In the genomic region with DNA sequence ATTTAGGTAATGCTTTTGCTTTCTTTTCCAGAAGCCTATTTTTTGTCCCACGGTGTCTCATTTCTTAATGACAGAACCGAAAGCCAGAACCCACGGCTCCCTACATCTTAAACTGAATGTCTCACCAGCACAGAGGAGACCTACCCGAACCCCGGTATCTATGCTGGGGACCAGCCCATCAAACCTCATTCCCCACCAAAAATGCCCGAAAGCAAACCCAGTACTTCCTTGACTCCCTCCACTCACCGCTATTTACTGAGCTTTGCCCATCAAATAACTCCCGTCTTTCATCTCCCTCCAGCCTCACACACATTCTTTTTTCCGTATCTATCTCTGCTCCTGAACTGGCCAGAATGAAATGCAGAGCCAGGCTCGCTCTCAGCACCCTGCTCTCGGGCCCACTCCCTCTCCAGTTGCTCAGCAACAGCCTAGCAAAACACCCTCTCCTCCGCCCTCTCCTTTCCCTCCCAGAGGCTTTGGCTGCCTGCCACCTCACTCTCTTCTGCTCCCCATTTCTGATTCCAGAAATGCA, we compare ENCODE assay signal across 1 cellular context.
TF ChIP-seq lines count a peak whose summit lies in the region.

No MANE protein-coding gene starts in this region.

TF ChIP-seq in GM23338, 12 proteins besides CTCF, POLR2A, EP300 and RAD21 (continued from another document):
- TF ChIP-seq, protein P1, sequence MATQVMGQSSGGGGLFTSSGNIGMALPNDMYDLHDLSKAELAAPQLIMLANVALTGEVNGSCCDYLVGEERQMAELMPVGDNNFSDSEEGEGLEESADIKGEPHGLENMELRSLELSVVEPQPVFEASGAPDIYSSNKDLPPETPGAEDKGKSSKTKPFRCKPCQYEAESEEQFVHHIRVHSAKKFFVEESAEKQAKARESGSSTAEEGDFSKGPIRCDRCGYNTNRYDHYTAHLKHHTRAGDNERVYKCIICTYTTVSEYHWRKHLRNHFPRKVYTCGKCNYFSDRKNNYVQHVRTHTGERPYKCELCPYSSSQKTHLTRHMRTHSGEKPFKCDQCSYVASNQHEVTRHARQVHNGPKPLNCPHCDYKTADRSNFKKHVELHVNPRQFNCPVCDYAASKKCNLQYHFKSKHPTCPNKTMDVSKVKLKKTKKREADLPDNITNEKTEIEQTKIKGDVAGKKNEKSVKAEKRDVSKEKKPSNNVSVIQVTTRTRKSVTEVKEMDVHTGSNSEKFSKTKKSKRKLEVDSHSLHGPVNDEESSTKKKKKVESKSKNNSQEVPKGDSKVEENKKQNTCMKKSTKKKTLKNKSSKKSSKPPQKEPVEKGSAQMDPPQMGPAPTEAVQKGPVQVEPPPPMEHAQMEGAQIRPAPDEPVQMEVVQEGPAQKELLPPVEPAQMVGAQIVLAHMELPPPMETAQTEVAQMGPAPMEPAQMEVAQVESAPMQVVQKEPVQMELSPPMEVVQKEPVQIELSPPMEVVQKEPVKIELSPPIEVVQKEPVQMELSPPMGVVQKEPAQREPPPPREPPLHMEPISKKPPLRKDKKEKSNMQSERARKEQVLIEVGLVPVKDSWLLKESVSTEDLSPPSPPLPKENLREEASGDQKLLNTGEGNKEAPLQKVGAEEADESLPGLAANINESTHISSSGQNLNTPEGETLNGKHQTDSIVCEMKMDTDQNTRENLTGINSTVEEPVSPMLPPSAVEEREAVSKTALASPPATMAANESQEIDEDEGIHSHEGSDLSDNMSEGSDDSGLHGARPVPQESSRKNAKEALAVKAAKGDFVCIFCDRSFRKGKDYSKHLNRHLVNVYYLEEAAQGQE (IDR thresholded peaks at IDR 0.05; ENCODE audit: unreplicated experiment), result no peak
- TF ChIP-seq JUNB (IDR thresholded peaks at IDR 0.05; ENCODE audit: unreplicated experiment) (no peak), CREB1 (CRISPR knock-in tag; IDR thresholded peaks at IDR 0.05; ENCODE audit: low read depth) (no peak), ZNF331 (CRISPR knock-in tag; IDR thresholded peaks at IDR 0.05; ENCODE audit: low read depth) (no peak), EZH2 (IDR thresholded peaks at IDR 0.05; ENCODE audit: low read depth, unreplicated experiment) (no peak), STAT1 (IDR thresholded peaks at IDR 0.05; ENCODE audit: unreplicated experiment) (no peak), NANOG (IDR thresholded peaks at IDR 0.05; ENCODE audit: borderline replicate concordance) (no peak), ZNF114 (CRISPR knock-in tag; IDR thresholded peaks at IDR 0.05) (no peak)
- TF ChIP-seq, protein P2, sequence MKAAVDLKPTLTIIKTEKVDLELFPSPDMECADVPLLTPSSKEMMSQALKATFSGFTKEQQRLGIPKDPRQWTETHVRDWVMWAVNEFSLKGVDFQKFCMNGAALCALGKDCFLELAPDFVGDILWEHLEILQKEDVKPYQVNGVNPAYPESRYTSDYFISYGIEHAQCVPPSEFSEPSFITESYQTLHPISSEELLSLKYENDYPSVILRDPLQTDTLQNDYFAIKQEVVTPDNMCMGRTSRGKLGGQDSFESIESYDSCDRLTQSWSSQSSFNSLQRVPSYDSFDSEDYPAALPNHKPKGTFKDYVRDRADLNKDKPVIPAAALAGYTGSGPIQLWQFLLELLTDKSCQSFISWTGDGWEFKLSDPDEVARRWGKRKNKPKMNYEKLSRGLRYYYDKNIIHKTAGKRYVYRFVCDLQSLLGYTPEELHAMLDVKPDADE (IDR thresholded peaks at IDR 0.05), result no peak
